31 cellular contexts compared by ENCODE assay signal in the genomic region with DNA sequence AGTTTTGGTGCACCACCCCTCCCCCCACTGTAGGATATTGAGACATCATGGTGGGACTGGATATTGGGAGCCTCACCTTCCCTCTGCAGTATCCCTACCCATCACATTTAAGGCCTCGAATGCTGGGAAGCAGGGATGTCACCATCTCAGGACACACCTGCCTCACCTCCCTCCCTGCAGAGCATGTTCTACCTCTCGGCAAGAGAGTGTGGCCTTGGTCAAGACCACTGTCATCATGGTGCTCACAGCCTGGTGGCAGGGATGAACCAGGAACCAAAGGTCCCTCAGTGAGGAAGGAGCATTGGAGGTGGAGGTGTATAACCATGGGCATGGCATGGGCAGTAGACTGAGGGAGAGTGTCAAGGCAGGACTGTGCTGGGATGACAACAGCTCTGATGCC.
"Had no signal": no experiment of that assay in that cellular context is flagged by ENCODE, and none has a peak within 500 bp of the region (broad histone marks: within the 10 kb centered on the region; RNA-seq: fewer than 3 reads in every experiment).

No MANE protein-coding gene starts in this region.

- H3K4me1 Mint-ChIP-seq: activated CD4-positive, alpha-beta T cell treated with anti-CD3 and anti-CD28 coated beads for 36 hours; activated CD4-positive, alpha-beta T cell treated with anti-CD3 and anti-CD28 coated beads, Interleukin-2, amount 10 ng/mL, durations not matched to agents 7 days and 5 days; activated naive CD4-positive, alpha-beta T cell treated with anti-CD3 and anti-CD28 coated beads, Interleukin-2, amount 50 U/mL, for 24 hours had no signal

- H3K4me3 Mint-ChIP-seq: activated CD4-positive, alpha-beta T cell treated with anti-CD3 and anti-CD28 coated beads for 36 hours; activated CD4-positive, alpha-beta T cell treated with anti-CD3 and anti-CD28 coated beads, Interleukin-2, amount 10 ng/mL, durations not matched to agents 7 days and 5 days; activated CD8-positive, alpha-beta T cell treated with anti-CD3 and anti-CD28 coated beads, Interleukin-2, amount 10 ng/mL, durations not matched to agents 7 days and 5 days; activated naive CD4-positive, alpha-beta T cell treated with anti-CD3 and anti-CD28 coated beads, Interleukin-2, amount 50 U/mL, for 24 hours; activated T-cell treated with anti-CD3 and anti-CD28 coated beads, Interleukin-2, amount 50 U/mL, for 24 hours; T-helper 1 cell treated with Interleukin-12 subunit alpha and Interleukin-12 subunit beta and Interleukin-4 antibody, amounts not matched to agents 30 μg/mL and 1 μg/mL, for 36 hours; T-helper 2 cell treated with Interferon-gamma antibody and Interleukin-4, amounts not matched to agents 5 μg/mL and 100 μg/mL, for 36 hours; WTC11 had no signal

- H3K4me1 ChIP-seq: adrenal gland, body of pancreas, breast epithelium, Peyer's patch, SJSA1 had no signal

- H3K27me3 Mint-ChIP-seq: activated CD4-positive, alpha-beta T cell treated with anti-CD3 and anti-CD28 coated beads for 36 hours; activated CD4-positive, alpha-beta T cell treated with anti-CD3 and anti-CD28 coated beads, Interleukin-2, amount 10 ng/mL, durations not matched to agents 7 days and 5 days; activated naive CD4-positive, alpha-beta T cell treated with anti-CD3 and anti-CD28 coated beads, Interleukin-2, amount 50 U/mL, for 24 hours; activated T-cell treated with anti-CD3 and anti-CD28 coated beads, Interleukin-2, amount 50 U/mL, for 24 hours had no signal

- H3K27me3 ChIP-seq: adrenal gland, body of pancreas, breast epithelium, Peyer's patch, SJSA1 had no signal

- ATAC-seq: activated CD4-positive, alpha-beta T cell treated with anti-CD3 and anti-CD28 coated beads for 36 hours; activated CD4-positive, CD25-positive, alpha-beta regulatory T cell treated with anti-CD3 and anti-CD28 coated beads, Interleukin-2, amount 50 U/mL, for 24 hours; activated CD8-positive, alpha-beta T cell treated with anti-CD3 and anti-CD28 coated beads, Interleukin-2, amount 10 ng/mL, durations not matched to agents 7 days and 5 days; body of pancreas; PC-3; WTC11 had no signal

- H3K9me3 ChIP-seq: adrenal gland, body of pancreas, breast epithelium, Peyer's patch, SJSA1, SK-N-SH had no signal

- H3K4me3 ChIP-seq: adrenal gland, body of pancreas, breast epithelium, Peyer's patch, SJSA1 had no signal

- H3K9me3 Mint-ChIP-seq: activated CD4-positive, alpha-beta T cell treated with anti-CD3 and anti-CD28 coated beads, Interleukin-2, amount 10 ng/mL, durations not matched to agents 7 days and 5 days; activated naive CD4-positive, alpha-beta T cell treated with anti-CD3 and anti-CD28 coated beads, Interleukin-2, amount 50 U/mL, for 24 hours; activated T-cell treated with anti-CD3 and anti-CD28 coated beads, Interleukin-2, amount 50 U/mL, for 24 hours; activated T-helper 2 cell treated with anti-CD3 and anti-CD28 coated beads, Interferon-gamma antibody, Interleukin-2, Interleukin-4, amounts not matched to agents 10 μg/mL and 5 μg/mL and 100 μg/mL, durations not matched to agents 14 hours and 24 hours and 36 hours; T-helper 1 cell treated with Interleukin-12 subunit alpha and Interleukin-12 subunit beta and Interleukin-4 antibody, amounts not matched to agents 30 μg/mL and 1 μg/mL, for 36 hours; T-helper 2 cell treated with Interferon-gamma antibody and Interleukin-4, amounts not matched to agents 5 μg/mL and 100 μg/mL, for 36 hours; WTC11 had no signal

- H3K36me3 Mint-ChIP-seq: activated naive CD4-positive, alpha-beta T cell treated with anti-CD3 and anti-CD28 coated beads, Interleukin-2, amount 50 U/mL, for 24 hours; WTC11 had no signal

- H3K36me3 ChIP-seq: adrenal gland, breast epithelium, Peyer's patch, SJSA1 had no signal

- H3K27ac Mint-ChIP-seq: activated CD4-positive, alpha-beta T cell treated with anti-CD3 and anti-CD28 coated beads for 36 hours; activated CD4-positive, alpha-beta T cell treated with anti-CD3 and anti-CD28 coated beads, Interleukin-2, amount 10 ng/mL, durations not matched to agents 7 days and 5 days; activated CD8-positive, alpha-beta T cell treated with anti-CD3 and anti-CD28 coated beads, Interleukin-2, amount 10 ng/mL, durations not matched to agents 7 days and 5 days; activated naive CD4-positive, alpha-beta T cell treated with anti-CD3 and anti-CD28 coated beads, Interleukin-2, amount 50 U/mL, for 24 hours; activated T-cell treated with anti-CD3 and anti-CD28 coated beads, Interleukin-2, amount 50 U/mL, for 24 hours; activated T-helper 2 cell treated with anti-CD3 and anti-CD28 coated beads, Interferon-gamma antibody, Interleukin-2, Interleukin-4, amounts not matched to agents 10 μg/mL and 5 μg/mL and 100 μg/mL, durations not matched to agents 14 hours and 24 hours and 36 hours; T-helper 1 cell treated with Interleukin-12 subunit alpha and Interleukin-12 subunit beta and Interleukin-4 antibody, amounts not matched to agents 30 μg/mL and 1 μg/mL, for 36 hours; T-helper 2 cell treated with Interferon-gamma antibody and Interleukin-4, amounts not matched to agents 5 μg/mL and 100 μg/mL, for 36 hours; WTC11 had no signal

- H3K27ac ChIP-seq: adrenal gland, body of pancreas, breast epithelium, Peyer's patch, SJSA1 had no signal

- DNase-seq: activated CD4-positive, alpha-beta T cell treated with anti-CD3 and anti-CD28 coated beads for 36 hours; activated CD4-positive, alpha-beta T cell treated with anti-CD3 and anti-CD28 coated beads, Interleukin-2, amount 10 ng/mL, durations not matched to agents 7 days and 5 days; activated CD4-positive, alpha-beta T cell treated with anti-CD3 and anti-CD28 coated beads, Interleukin-2, amount 50 U/mL, for 48 hours; activated CD8-positive, alpha-beta T cell treated with anti-CD3 and anti-CD28 coated beads, Interleukin-2, amount 10 ng/mL, durations not matched to agents 7 days and 5 days; activated gamma-delta T cell; activated naive CD4-positive, alpha-beta T cell treated with Interleukin-2 at 50 U/mL for 16 hours; activated T-cell treated with anti-CD3 and anti-CD28 coated beads, Interleukin-2, amount 50 U/mL, for 24 hours; adrenal gland; body of pancreas; central memory CD4-positive, alpha-beta T cell; NCI-H1105; NCI-H1436; NCI-H1694; NCI-H1930; NCI-H2081 treated with DMSO at 0.1 percent for 48 hours; NCI-H226; NCI-H446 treated with DMSO at 0.1 percent for 48 hours; NCI-H524 treated with DMSO at 0.1 percent for 48 hours; PC-3; RPMI8226; SHP77 treated with DMSO at 0.1 percent for 48 hours; SK-N-SH had no signal
